Comparison of ENCODE assay signal across 1 cellular context in the genomic region with DNA sequence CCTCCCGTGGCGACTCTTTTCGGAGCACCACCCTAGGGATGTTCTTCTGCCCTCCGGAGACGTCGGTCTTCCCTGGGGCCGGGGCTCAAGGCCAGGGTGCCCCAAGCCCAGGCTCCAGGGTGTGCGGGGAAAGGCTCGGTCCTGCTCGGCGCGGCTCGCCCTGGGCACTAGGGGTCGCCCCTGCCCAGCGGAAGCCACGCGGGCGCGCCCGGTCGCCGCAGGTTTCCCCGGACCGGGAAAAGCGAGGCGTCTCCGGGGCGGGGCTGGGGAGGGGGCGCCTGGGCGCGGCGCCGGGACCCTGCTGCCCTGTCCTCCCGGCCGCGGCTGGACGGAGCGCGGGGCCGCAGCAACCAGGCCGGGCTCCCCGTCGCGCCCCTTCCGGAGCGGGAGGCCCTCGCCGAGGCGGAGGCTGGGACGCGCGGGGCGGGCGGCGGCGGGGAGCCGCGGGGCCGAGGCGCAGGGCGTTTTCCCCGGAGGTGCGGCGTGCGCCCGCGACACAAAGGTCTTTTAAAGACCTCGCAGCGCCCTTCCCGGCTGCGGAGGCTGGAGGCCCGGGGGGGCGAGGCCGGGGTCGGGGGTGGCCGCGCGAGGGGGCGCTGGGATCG.
TF ChIP-seq lines count a peak whose summit lies in the region.

No MANE protein-coding gene starts in this region.

TF ChIP-seq in K562, 482 proteins besides CTCF, POLR2A, EP300 and RAD21 (continued from another document):
- TF ChIP-seq, protein P1, sequence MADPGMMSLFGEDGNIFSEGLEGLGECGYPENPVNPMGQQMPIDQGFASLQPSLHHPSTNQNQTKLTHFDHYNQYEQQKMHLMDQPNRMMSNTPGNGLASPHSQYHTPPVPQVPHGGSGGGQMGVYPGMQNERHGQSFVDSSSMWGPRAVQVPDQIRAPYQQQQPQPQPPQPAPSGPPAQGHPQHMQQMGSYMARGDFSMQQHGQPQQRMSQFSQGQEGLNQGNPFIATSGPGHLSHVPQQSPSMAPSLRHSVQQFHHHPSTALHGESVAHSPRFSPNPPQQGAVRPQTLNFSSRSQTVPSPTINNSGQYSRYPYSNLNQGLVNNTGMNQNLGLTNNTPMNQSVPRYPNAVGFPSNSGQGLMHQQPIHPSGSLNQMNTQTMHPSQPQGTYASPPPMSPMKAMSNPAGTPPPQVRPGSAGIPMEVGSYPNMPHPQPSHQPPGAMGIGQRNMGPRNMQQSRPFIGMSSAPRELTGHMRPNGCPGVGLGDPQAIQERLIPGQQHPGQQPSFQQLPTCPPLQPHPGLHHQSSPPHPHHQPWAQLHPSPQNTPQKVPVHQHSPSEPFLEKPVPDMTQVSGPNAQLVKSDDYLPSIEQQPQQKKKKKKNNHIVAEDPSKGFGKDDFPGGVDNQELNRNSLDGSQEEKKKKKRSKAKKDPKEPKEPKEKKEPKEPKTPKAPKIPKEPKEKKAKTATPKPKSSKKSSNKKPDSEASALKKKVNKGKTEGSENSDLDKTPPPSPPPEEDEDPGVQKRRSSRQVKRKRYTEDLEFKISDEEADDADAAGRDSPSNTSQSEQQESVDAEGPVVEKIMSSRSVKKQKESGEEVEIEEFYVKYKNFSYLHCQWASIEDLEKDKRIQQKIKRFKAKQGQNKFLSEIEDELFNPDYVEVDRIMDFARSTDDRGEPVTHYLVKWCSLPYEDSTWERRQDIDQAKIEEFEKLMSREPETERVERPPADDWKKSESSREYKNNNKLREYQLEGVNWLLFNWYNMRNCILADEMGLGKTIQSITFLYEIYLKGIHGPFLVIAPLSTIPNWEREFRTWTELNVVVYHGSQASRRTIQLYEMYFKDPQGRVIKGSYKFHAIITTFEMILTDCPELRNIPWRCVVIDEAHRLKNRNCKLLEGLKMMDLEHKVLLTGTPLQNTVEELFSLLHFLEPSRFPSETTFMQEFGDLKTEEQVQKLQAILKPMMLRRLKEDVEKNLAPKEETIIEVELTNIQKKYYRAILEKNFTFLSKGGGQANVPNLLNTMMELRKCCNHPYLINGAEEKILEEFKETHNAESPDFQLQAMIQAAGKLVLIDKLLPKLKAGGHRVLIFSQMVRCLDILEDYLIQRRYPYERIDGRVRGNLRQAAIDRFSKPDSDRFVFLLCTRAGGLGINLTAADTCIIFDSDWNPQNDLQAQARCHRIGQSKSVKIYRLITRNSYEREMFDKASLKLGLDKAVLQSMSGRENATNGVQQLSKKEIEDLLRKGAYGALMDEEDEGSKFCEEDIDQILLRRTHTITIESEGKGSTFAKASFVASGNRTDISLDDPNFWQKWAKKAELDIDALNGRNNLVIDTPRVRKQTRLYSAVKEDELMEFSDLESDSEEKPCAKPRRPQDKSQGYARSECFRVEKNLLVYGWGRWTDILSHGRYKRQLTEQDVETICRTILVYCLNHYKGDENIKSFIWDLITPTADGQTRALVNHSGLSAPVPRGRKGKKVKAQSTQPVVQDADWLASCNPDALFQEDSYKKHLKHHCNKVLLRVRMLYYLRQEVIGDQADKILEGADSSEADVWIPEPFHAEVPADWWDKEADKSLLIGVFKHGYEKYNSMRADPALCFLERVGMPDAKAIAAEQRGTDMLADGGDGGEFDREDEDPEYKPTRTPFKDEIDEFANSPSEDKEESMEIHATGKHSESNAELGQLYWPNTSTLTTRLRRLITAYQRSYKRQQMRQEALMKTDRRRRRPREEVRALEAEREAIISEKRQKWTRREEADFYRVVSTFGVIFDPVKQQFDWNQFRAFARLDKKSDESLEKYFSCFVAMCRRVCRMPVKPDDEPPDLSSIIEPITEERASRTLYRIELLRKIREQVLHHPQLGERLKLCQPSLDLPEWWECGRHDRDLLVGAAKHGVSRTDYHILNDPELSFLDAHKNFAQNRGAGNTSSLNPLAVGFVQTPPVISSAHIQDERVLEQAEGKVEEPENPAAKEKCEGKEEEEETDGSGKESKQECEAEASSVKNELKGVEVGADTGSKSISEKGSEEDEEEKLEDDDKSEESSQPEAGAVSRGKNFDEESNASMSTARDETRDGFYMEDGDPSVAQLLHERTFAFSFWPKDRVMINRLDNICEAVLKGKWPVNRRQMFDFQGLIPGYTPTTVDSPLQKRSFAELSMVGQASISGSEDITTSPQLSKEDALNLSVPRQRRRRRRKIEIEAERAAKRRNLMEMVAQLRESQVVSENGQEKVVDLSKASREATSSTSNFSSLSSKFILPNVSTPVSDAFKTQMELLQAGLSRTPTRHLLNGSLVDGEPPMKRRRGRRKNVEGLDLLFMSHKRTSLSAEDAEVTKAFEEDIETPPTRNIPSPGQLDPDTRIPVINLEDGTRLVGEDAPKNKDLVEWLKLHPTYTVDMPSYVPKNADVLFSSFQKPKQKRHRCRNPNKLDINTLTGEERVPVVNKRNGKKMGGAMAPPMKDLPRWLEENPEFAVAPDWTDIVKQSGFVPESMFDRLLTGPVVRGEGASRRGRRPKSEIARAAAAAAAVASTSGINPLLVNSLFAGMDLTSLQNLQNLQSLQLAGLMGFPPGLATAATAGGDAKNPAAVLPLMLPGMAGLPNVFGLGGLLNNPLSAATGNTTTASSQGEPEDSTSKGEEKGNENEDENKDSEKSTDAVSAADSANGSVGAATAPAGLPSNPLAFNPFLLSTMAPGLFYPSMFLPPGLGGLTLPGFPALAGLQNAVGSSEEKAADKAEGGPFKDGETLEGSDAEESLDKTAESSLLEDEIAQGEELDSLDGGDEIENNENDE (IDR thresholded peaks at IDR 0.05; ENCODE audit: low read depth, low read length): no peak
- TF ChIP-seq, protein P2, sequence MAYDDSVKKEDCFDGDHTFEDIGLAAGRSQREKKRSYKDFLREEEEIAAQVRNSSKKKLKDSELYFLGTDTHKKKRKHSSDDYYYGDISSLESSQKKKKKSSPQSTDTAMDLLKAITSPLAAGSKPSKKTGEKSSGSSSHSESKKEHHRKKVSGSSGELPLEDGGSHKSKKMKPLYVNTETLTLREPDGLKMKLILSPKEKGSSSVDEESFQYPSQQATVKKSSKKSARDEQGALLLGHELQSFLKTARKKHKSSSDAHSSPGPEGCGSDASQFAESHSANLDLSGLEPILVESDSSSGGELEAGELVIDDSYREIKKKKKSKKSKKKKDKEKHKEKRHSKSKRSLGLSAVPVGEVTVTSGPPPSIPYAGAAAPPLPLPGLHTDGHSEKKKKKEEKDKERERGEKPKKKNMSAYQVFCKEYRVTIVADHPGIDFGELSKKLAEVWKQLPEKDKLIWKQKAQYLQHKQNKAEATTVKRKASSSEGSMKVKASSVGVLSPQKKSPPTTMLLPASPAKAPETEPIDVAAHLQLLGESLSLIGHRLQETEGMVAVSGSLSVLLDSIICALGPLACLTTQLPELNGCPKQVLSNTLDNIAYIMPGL (CRISPR knock-in tag; IDR thresholded peaks at IDR 0.05): 0 out of 2 replicates have a peak, but pooled peaks have one; percentile 52
- TF ChIP-seq, protein P3, sequence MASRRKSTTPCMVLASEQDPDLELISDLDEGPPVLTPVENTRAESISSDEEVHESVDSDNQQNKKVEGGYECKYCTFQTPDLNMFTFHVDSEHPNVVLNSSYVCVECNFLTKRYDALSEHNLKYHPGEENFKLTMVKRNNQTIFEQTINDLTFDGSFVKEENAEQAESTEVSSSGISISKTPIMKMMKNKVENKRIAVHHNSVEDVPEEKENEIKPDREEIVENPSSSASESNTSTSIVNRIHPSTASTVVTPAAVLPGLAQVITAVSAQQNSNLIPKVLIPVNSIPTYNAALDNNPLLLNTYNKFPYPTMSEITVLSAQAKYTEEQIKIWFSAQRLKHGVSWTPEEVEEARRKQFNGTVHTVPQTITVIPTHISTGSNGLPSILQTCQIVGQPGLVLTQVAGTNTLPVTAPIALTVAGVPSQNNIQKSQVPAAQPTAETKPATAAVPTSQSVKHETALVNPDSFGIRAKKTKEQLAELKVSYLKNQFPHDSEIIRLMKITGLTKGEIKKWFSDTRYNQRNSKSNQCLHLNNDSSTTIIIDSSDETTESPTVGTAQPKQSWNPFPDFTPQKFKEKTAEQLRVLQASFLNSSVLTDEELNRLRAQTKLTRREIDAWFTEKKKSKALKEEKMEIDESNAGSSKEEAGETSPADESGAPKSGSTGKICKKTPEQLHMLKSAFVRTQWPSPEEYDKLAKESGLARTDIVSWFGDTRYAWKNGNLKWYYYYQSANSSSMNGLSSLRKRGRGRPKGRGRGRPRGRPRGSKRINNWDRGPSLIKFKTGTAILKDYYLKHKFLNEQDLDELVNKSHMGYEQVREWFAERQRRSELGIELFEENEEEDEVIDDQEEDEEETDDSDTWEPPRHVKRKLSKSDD (conservative IDR thresholded peaks at IDR 0.05; ENCODE audit: low read length): no peak
- TF ChIP-seq CBX1 (IDR thresholded peaks at IDR 0.05; ENCODE audit: low read depth) (0 out of 2 replicates have a peak, but pooled peaks have one; percentile 42), POLR2AphosphoS2 (IDR thresholded peaks at IDR 0.05; ENCODE audit: low read length) (no peak), RB1 (IDR thresholded peaks at IDR 0.05; ENCODE audit: low read depth) (peak; percentile 56; the same call in 1 of the 2 replicates), MAFG (tag; conservative IDR thresholded peaks at IDR 0.05) (no peak), HMG20A (CRISPR knock-in tag; conservative IDR thresholded peaks at IDR 0.05) (no peak), SIN3A (IDR thresholded peaks at IDR 0.05; ENCODE audit: borderline replicate concordance in 2 of 2, control insufficient read depth in 1 of 2, low read depth in 2 of 2, low read length in 2 of 2) (no peak; a peak in 1 of 4 replicates), RBFOX2 (IDR thresholded peaks at IDR 0.05; ENCODE audit: low read depth, low read length) (peak; percentile 56; the same call in 1 of the 2 replicates)
- TF ChIP-seq, protein P4, sequence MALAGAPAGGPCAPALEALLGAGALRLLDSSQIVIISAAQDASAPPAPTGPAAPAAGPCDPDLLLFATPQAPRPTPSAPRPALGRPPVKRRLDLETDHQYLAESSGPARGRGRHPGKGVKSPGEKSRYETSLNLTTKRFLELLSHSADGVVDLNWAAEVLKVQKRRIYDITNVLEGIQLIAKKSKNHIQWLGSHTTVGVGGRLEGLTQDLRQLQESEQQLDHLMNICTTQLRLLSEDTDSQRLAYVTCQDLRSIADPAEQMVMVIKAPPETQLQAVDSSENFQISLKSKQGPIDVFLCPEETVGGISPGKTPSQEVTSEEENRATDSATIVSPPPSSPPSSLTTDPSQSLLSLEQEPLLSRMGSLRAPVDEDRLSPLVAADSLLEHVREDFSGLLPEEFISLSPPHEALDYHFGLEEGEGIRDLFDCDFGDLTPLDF (CRISPR knock-in tag; IDR thresholded peaks at IDR 0.05): 0 out of 2 replicates have a peak, but pooled peaks have one; percentile 12
- TF ChIP-seq, protein P5, sequence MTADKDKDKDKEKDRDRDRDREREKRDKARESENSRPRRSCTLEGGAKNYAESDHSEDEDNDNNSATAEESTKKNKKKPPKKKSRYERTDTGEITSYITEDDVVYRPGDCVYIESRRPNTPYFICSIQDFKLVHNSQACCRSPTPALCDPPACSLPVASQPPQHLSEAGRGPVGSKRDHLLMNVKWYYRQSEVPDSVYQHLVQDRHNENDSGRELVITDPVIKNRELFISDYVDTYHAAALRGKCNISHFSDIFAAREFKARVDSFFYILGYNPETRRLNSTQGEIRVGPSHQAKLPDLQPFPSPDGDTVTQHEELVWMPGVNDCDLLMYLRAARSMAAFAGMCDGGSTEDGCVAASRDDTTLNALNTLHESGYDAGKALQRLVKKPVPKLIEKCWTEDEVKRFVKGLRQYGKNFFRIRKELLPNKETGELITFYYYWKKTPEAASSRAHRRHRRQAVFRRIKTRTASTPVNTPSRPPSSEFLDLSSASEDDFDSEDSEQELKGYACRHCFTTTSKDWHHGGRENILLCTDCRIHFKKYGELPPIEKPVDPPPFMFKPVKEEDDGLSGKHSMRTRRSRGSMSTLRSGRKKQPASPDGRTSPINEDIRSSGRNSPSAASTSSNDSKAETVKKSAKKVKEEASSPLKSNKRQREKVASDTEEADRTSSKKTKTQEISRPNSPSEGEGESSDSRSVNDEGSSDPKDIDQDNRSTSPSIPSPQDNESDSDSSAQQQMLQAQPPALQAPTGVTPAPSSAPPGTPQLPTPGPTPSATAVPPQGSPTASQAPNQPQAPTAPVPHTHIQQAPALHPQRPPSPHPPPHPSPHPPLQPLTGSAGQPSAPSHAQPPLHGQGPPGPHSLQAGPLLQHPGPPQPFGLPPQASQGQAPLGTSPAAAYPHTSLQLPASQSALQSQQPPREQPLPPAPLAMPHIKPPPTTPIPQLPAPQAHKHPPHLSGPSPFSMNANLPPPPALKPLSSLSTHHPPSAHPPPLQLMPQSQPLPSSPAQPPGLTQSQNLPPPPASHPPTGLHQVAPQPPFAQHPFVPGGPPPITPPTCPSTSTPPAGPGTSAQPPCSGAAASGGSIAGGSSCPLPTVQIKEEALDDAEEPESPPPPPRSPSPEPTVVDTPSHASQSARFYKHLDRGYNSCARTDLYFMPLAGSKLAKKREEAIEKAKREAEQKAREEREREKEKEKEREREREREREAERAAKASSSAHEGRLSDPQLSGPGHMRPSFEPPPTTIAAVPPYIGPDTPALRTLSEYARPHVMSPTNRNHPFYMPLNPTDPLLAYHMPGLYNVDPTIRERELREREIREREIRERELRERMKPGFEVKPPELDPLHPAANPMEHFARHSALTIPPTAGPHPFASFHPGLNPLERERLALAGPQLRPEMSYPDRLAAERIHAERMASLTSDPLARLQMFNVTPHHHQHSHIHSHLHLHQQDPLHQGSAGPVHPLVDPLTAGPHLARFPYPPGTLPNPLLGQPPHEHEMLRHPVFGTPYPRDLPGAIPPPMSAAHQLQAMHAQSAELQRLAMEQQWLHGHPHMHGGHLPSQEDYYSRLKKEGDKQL (CRISPR knock-in tag; IDR thresholded peaks at IDR 0.05; ENCODE audit: borderline replicate concordance): no peak
- TF ChIP-seq, protein P6, sequence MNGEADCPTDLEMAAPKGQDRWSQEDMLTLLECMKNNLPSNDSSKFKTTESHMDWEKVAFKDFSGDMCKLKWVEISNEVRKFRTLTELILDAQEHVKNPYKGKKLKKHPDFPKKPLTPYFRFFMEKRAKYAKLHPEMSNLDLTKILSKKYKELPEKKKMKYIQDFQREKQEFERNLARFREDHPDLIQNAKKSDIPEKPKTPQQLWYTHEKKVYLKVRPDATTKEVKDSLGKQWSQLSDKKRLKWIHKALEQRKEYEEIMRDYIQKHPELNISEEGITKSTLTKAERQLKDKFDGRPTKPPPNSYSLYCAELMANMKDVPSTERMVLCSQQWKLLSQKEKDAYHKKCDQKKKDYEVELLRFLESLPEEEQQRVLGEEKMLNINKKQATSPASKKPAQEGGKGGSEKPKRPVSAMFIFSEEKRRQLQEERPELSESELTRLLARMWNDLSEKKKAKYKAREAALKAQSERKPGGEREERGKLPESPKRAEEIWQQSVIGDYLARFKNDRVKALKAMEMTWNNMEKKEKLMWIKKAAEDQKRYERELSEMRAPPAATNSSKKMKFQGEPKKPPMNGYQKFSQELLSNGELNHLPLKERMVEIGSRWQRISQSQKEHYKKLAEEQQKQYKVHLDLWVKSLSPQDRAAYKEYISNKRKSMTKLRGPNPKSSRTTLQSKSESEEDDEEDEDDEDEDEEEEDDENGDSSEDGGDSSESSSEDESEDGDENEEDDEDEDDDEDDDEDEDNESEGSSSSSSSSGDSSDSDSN (IDR thresholded peaks at IDR 0.05; ENCODE audit: borderline replicate concordance in 1 of 2, low read depth in 2 of 2, low read length in 2 of 2): peak in 1 of 2 experiments; percentile 71; a peak in 1 of 4 replicates
